In genomic region chr3:20055020-20055775, GRCh38 we compare ENCODE assay signal across 10 cellular contexts. TPM values are rescaled to one million over a fixed set of nuclear protein-coding genes. Genes with fewer than 3 reads are reported as not detected.
A peak's percentile ranks its signal among the peaks of the same experiment; 100 is the strongest.
DNase-seq lines count a peak whose midpoint lies in the region; ATAC-seq and TF ChIP-seq lines count a peak whose summit lies in the region.
"Had no signal": no experiment of that assay in that cellular context is flagged by ENCODE, and none has a peak within 500 bp of the region (broad histone marks: within the 10 kb centered on the region; RNA-seq: fewer than 3 reads in every experiment).

No MANE protein-coding gene starts in this region.

- H3K27ac ChIP-seq in foreskin keratinocyte, result peak overlapping the region; percentile 58

- no peak for TF ChIP-seq CTCF in foreskin keratinocyte (conservative IDR thresholded peaks at IDR 0.05)

- H3K27me3 ChIP-seq in foreskin keratinocyte, result no peaks in the 10 kb centered on the region

- ATAC-seq in GM18517 (IDR thresholded peaks at IDR 0.05; ENCODE audit: unreplicated experiment), result peak; percentile 11
- ATAC-seq in GM21786 (IDR thresholded peaks at IDR 0.05; ENCODE audit: unreplicated experiment), result peak; percentile 13
- peak; percentile 1 for ATAC-seq in foreskin keratinocyte

- DNase-seq in NCI-H524 (lab: John Stamatoyannopoulos, UW) (peak; percentile 57 to 81), foreskin keratinocyte (no peak), AG08395 (ENCODE audit: low spot score) (no peak), T-helper 9 cell (no peak), iPS-NIHi7 (ENCODE audit: extremely low spot score) (no peak)
- DNase-seq in activated naive CD4-positive, alpha-beta T cell treated with anti-CD3 and anti-CD28 coated beads, Interleukin-2, amount 50 U/mL, for 16 hours, result no peak

- H3K4me1 ChIP-seq in foreskin keratinocyte, result peaks cover 37% of the 10 kb centered on the region

RNA-seq across cellular contexts. Expression of gene KAT2B, which starts 15.0 kb away (rescaled TPM):
- total RNA-seq in foreskin keratinocyte, result 4.5 and 6.9 TPM in 2 replicates
- polyA plus RNA-seq in foreskin keratinocyte, result 0.95 and 1.2 TPM in 2 replicates

RNA-seq across cellular contexts. Expression of gene PP2D1, which starts 43.1 kb away (rescaled TPM):
- not detected in 2 replicates for total RNA-seq in foreskin keratinocyte
- polyA plus RNA-seq in foreskin keratinocyte, result not detected in 2 replicates
- total RNA-seq: dermis microvascular lymphatic vessel endothelial cell, IMR-90 had no signal
- polyA plus RNA-seq: IMR-90 had no signal

Comparison
In these comparisons a context has a peak if more than half of its experiments do, and no peak if none do; other contexts are left out.
1. DNase-seq: peak in NCI-H524 (2 of 2); none in foreskin keratinocyte (0 of 2), AG08395 (single experiment), T-helper 9 cell (single experiment), activated naive CD4-positive, alpha-beta T cell treated with anti-CD3 and anti-CD28 coated beads, Interleukin-2, amount 50 U/mL, for 16 hours (single experiment) and iPS-NIHi7 (single experiment).
2. Peak in every context shown above with its lines, with median percentiles within 50 percentile points of each other: ATAC-seq.